In the genomic region with DNA sequence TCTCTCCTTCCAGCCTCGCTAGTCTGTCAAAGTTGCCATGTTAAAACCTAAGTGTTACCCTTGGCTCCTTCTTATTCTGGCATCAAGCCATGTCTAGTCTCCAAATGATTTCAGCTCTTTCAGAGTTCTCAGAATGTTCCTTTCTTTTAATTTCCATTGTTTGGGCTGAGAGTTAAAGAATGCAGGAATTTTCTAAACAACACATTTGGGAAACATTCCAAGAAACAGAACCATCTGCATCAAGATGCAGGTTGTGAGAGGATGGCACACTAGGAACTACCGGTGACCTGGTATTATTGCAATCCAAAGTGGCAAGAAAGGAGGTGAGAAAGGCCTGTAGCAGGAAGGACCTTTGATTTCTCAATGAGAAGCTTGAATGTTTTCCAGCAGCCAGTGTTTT, we compare ENCODE assay signal across 1 cellular context.
TF ChIP-seq lines count a peak whose summit lies in the region.

No MANE protein-coding gene starts in this region.

TF ChIP-seq in GM23338, 12 proteins besides CTCF, POLR2A, EP300 and RAD21 (continued from another document):
- TF ChIP-seq CREB1 (CRISPR knock-in tag; IDR thresholded peaks at IDR 0.05; ENCODE audit: low read depth) (no peak), STAT1 (IDR thresholded peaks at IDR 0.05; ENCODE audit: unreplicated experiment) (no peak)
